8 cellular contexts compared by ENCODE assay signal in the genomic region with DNA sequence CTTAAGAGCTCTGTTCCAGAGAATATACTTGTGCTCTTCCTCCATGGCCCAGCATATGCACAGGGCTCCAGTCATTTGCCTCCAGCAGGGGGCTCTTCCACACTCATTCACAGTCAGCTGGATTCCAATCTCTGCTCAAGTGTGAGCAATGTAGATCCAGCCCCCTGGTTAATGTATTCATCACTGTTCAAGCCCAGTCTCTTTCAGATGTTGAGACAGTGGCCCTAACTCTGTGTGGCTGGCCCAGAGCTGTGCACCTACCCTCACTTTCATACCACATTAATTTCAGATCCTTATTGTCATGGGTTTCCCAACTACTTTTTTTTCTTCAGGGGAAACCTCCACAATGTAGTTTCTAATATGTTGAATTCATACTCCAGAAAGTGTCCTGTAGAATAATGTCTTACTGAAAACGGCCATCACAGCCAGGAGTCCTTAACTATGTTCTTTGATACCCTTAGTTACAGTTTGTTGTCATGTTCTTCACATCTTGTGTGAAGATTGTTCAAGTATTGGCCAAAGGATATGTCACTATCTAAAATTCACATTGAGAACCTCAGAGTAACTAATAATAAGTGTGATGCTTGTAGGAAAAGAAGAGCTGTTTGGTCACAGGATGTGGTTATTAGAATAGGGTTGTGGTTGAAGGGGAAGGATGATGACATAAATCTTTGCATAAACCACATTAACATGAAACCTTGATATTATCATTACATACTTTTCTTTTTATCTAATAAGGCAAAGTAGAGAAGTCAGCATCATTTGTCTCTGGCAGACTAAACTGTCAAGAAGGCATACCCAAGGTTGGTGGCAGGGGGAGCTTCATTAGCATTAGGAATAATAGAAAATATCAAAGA. TPM values are rescaled to one million over a fixed set of nuclear protein-coding genes. Genes with fewer than 3 reads are reported as not detected.
A peak's percentile ranks its signal among the peaks of the same experiment; 100 is the strongest.
DNase-seq lines count a peak whose midpoint lies in the region; ATAC-seq and TF ChIP-seq lines count a peak whose summit lies in the region.

No MANE protein-coding gene starts in this region.

- no peaks in the 10 kb centered on the region for H3K36me3 ChIP-seq in cardiac muscle cell

- peak; percentile 41 for TF ChIP-seq CTCF in cardiac muscle cell (IDR thresholded peaks at IDR 0.05; ENCODE audit: low read depth, low read length)

- ATAC-seq in HG02623 (IDR thresholded peaks at IDR 0.05; ENCODE audit: unreplicated experiment), result peak; percentile 57

- H3K9me3 ChIP-seq in cardiac muscle cell (ENCODE audit: low read depth), result no peaks in the 10 kb centered on the region

- no peak overlapping the region for H3K4me3 ChIP-seq in cardiac muscle cell

- no peaks in the 10 kb centered on the region for H3K27me3 ChIP-seq in cardiac muscle cell

- H3K27ac ChIP-seq in cardiac muscle cell, result no peak overlapping the region

- no peaks in the 10 kb centered on the region for H3K4me1 ChIP-seq in cardiac muscle cell (ENCODE audit: low read depth)

- peak; percentile 10 to 14 for DNase-seq in activated CD8-positive, alpha-beta memory T cell treated with anti-CD3 and anti-CD28 coated beads for 1 hour (ENCODE audit: extremely low read depth in 1 of 2, low read depth in 1 of 2)
- no peak for DNase-seq in activated CD8-positive, alpha-beta memory T cell treated with anti-CD3 and anti-CD28 coated beads for 24 hours
- DNase-seq in NCI-H226, result peak; percentile 60
- peak; percentile 23 for DNase-seq in activated T-cell treated with anti-CD3 and anti-CD28 coated beads for 48 hours (ENCODE audit: low read depth)
- DNase-seq in cardiac muscle cell (ENCODE audit: low read depth in 1 of 2, low spot score in 1 of 2), result peak; percentile 55 to 69
- DNase-seq in stimulated activated CD4-positive, alpha-beta T cell treated with anti-CD3 and anti-CD28 coated beads, Interleukin-12 subunit alpha, Interleukin-12 subunit beta, amount 100 ng/mL, for 48 hours (ENCODE audit: low read depth in 2 of 3, low spot score in 1 of 3), result peak; percentile 14 to 25 (median 19)
- no peak for DNase-seq in amniotic stem cell (lab: John Stamatoyannopoulos, UW)

RNA-seq across cellular contexts. Expression of gene HLA-DQA1, which starts 14.4 kb away (rescaled TPM):
- not detected in 2 replicates for total RNA-seq in cardiac muscle cell
- polyA plus RNA-seq in cardiac muscle cell, result 0.27 TPM in 1 of 2 replicates, not detected in the other

RNA-seq across cellular contexts. Expression of gene HLA-DRB1, which starts 33.1 kb away (rescaled TPM):
- 0.28 and 0.63 TPM in 2 replicates for total RNA-seq in cardiac muscle cell
- 0.74 and 1.1 TPM in 2 replicates for polyA plus RNA-seq in cardiac muscle cell

RNA-seq across cellular contexts. Expression of gene HLA-DQB1, which starts 43.7 kb away (rescaled TPM):
- 0.18 and 7.2 TPM in 2 replicates for total RNA-seq in cardiac muscle cell
- 0.54 and 0.75 TPM in 2 replicates for polyA plus RNA-seq in cardiac muscle cell

Comparison
In these comparisons a context has a peak if more than half of its experiments do, and no peak if none do; other contexts are left out.
1. DNase-seq: peak in activated CD8-positive, alpha-beta memory T cell treated with anti-CD3 and anti-CD28 coated beads for 1 hour (2 of 2), NCI-H226 (single experiment), activated T-cell treated with anti-CD3 and anti-CD28 coated beads for 48 hours (single experiment), cardiac muscle cell (2 of 2) and stimulated activated CD4-positive, alpha-beta T cell treated with anti-CD3 and anti-CD28 coated beads, Interleukin-12 subunit alpha, Interleukin-12 subunit beta, amount 100 ng/mL, for 48 hours (3 of 3); none in activated CD8-positive, alpha-beta memory T cell treated with anti-CD3 and anti-CD28 coated beads for 24 hours (single experiment) and amniotic stem cell (single experiment).